1 cellular context compared by ENCODE assay signal in genomic region chr2:41872646-41873045, GRCh38.
TF ChIP-seq lines count a peak whose summit lies in the region.

No MANE protein-coding gene starts in this region.

TF ChIP-seq in HepG2, 621 proteins besides CTCF, POLR2A, EP300 and RAD21 (continued from another document):
- no peak for TF ChIP-seq WIZ (CRISPR knock-in tag; IDR thresholded peaks at IDR 0.05)
- 0 out of 2 replicates have a peak, but pooled peaks have one; percentile 24 for TF ChIP-seq ZBTB7A (CRISPR knock-in tag; IDR thresholded peaks at IDR 0.05)
- no peak for TF ChIP-seq FLYWCH1 (CRISPR knock-in tag; IDR thresholded peaks at IDR 0.05)
